16 cellular contexts compared by ENCODE assay signal in the genomic region with DNA sequence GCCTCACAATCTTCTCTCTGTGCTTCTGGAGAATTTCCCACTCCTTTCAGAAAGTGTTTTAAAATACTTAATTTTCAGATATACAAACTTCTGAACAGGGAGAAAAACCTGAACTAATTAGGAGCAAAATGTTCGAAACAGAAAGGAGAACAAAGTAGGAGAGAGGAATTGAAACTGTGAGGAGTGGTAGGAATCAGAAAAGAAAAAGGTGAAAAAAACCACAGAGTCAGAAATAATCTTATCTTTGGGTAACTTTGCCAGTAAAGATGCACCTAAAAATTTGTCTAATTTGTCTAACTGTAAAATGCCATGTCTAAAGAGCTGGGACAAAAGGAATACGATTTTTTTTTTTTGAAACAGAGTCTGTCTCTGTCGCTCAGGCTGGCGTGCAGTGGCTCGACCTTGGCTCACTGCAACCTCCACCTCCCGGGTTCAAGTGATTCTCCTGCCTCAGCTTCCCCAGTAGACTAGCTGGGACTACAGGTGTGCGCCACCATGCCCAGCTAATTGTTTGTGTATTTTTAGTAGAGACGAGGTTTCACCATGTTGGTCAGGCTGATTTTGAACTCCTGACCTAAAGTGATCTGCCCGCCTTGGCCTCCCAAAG. TPM values are rescaled to one million over a fixed set of nuclear protein-coding genes. Genes with fewer than 3 reads are reported as not detected.
DNase-seq lines count a peak whose midpoint lies in the region; ATAC-seq, FAIRE-seq and TF ChIP-seq lines count a peak whose summit lies in the region.
"Had no signal": no experiment of that assay in that cellular context is flagged by ENCODE, and none has a peak within 500 bp of the region (broad histone marks: within the 10 kb centered on the region; RNA-seq: fewer than 3 reads in every experiment).

No MANE protein-coding gene starts in this region.

- peaks cover 46 to 51% of the 10 kb centered on the region in 2 donors for H3K4me1 ChIP-seq in naive thymus-derived CD4-positive, alpha-beta T cell (ENCODE audit: control insufficient read depth in 2 of 2, insufficient read depth in 2 of 2, low read length in 2 of 2)

- no peak overlapping the region for H3K4me3 ChIP-seq in naive thymus-derived CD4-positive, alpha-beta T cell (ENCODE audit: low read length)
- H3K4me3 ChIP-seq in lower leg skin (ENCODE audit: low read depth, poor library complexity, severe bottlenecking) = no peak overlapping the region
- H3K4me3 ChIP-seq: coronary artery had no signal

- TF ChIP-seq CTCF in HFFc6 (IDR thresholded peaks at IDR 0.05) (no peak), lower leg skin (IDR thresholded peaks at IDR 0.05) (no peak)

- peak overlapping the region; percentile 80 for H3K27ac Mint-ChIP-seq in activated CD4-positive, alpha-beta memory T cell treated with anti-CD3 and anti-CD28 coated beads for 36 hours
- H3K27ac Mint-ChIP-seq in activated CD4-positive, alpha-beta memory T cell treated with anti-CD3 and anti-CD28 coated beads, Interleukin-2, amount 10 ng/mL, durations not matched to agents 7 days and 5 days = no peak overlapping the region
- H3K27ac Mint-ChIP-seq in T-cell (peak overlapping the region; percentile 96 to 97), HFFc6 (no peak overlapping the region)
- peak overlapping the region; percentile 74 to 98 (median 92) for H3K27ac Mint-ChIP-seq in naive thymus-derived CD4-positive, alpha-beta T cell

- H3K36me3 ChIP-seq in naive thymus-derived CD4-positive, alpha-beta T cell (ENCODE audit: control insufficient read depth in 2 of 3, insufficient read depth in 3 of 3, low read length in 3 of 3) = no peaks in the 10 kb centered on the region

- CTCF ChIA-PET in activated CD4-positive, alpha-beta memory T cell treated with anti-CD3 and anti-CD28 coated beads for 36 hours (lab: Charles Lee) = no interaction called here
- CTCF ChIA-PET in activated CD4-positive, alpha-beta memory T cell treated with anti-CD3 and anti-CD28 coated beads, Interleukin-2, amount 10 ng/mL, durations not matched to agents 7 days and 5 days (lab: Charles Lee) = interaction anchor here (1.2 to 8.1 kb wide), 2 partner anchors 10 to 34 kb away, joined by 3 to 200 read pairs; no protein-coding TSS in a partner anchor
- CTCF ChIA-PET in T-cell (lab: Charles Lee) = interaction anchor here in 1 of 2 donors (1.4 to 1.6 kb wide), 2 partner anchors 51 to 78 kb away, joined by 4 to 5 read pairs; no protein-coding TSS in a partner anchor
- CTCF ChIA-PET in naive thymus-derived CD4-positive, alpha-beta T cell (lab: Charles Lee) = interaction anchor here (0.5 to 11.7 kb wide), 4 partner anchors 11 to 51 kb away, joined by 3 to 293 read pairs (median 113); no protein-coding TSS in a partner anchor

- WGBS in lower leg skin, 2 donors = 77 to 80% methylated on average over 9 of the region's 9 CpGs

- POLR2A ChIA-PET in activated CD4-positive, alpha-beta memory T cell treated with anti-CD3 and anti-CD28 coated beads for 36 hours (lab: Charles Lee) = no interaction called here
- POLR2A ChIA-PET in activated CD4-positive, alpha-beta memory T cell treated with anti-CD3 and anti-CD28 coated beads, Interleukin-2, amount 10 ng/mL, durations not matched to agents 7 days and 5 days (lab: Charles Lee) = interaction anchor here (8.6 to 19.0 kb wide), 3 partner anchors 15 to 32 kb away, joined by 104 to 839 read pairs (median 141); no protein-coding TSS in a partner anchor
- POLR2A ChIA-PET in T-cell (lab: Charles Lee) = no interaction called here
- POLR2A ChIA-PET in naive thymus-derived CD4-positive, alpha-beta T cell (lab: Charles Lee) = interaction anchor here (1.3 to 19.0 kb wide), 5 partner anchors 10 to 84 kb away, joined by 4 to 1484 read pairs (median 644); no protein-coding TSS in a partner anchor

- H3K36me3 Mint-ChIP-seq in activated CD4-positive, alpha-beta memory T cell treated with anti-CD3 and anti-CD28 coated beads for 36 hours = peaks cover 27% of the 10 kb centered on the region
- H3K36me3 Mint-ChIP-seq in activated CD4-positive, alpha-beta memory T cell treated with anti-CD3 and anti-CD28 coated beads, Interleukin-2, amount 10 ng/mL, durations not matched to agents 7 days and 5 days (ENCODE audit: low read depth) = peaks cover 61% of the 10 kb centered on the region
- H3K36me3 Mint-ChIP-seq in T-cell (peaks cover 35% of the 10 kb centered on the region), HFFc6 (ENCODE audit: low read depth) (peaks cover 12% of the 10 kb centered on the region; the same call in 1 of the 2 replicates)
- peaks cover 12 to 62% (median 15%) of the 10 kb centered on the region in 5 donors for H3K36me3 Mint-ChIP-seq in naive thymus-derived CD4-positive, alpha-beta T cell

- intact Hi-C loops in activated CD4-positive, alpha-beta memory T cell treated with anti-CD3 and anti-CD28 coated beads for 36 hours (cut with micrococcal nuclease) = no loop called here
- intact Hi-C loops in naive thymus-derived CD4-positive, alpha-beta T cell (cut with micrococcal nuclease) = no loop called here
- intact Hi-C loops in lower leg skin (cut with DNase I; ENCODE audit: low total_unique reads) = no loop called here

- peaks cover 24% of the 10 kb centered on the region for H3K9me3 Mint-ChIP-seq in activated CD4-positive, alpha-beta memory T cell treated with anti-CD3 and anti-CD28 coated beads for 36 hours
- H3K9me3 Mint-ChIP-seq in activated CD4-positive, alpha-beta memory T cell treated with anti-CD3 and anti-CD28 coated beads, Interleukin-2, amount 10 ng/mL, durations not matched to agents 7 days and 5 days = peaks cover 23% of the 10 kb centered on the region
- H3K9me3 Mint-ChIP-seq in T-cell (peaks cover 7 to 14% (median 11%) of the 10 kb centered on the region in 3 donors), HFFc6 (peaks cover 14% of the 10 kb centered on the region)
- peaks cover 3 to 37% (median 20%) of the 10 kb centered on the region in 11 donors for H3K9me3 Mint-ChIP-seq in naive thymus-derived CD4-positive, alpha-beta T cell

- H3K27me3 Mint-ChIP-seq in activated CD4-positive, alpha-beta memory T cell treated with anti-CD3 and anti-CD28 coated beads for 36 hours = no peaks in the 10 kb centered on the region
- no peaks in the 10 kb centered on the region for H3K27me3 Mint-ChIP-seq in activated CD4-positive, alpha-beta memory T cell treated with anti-CD3 and anti-CD28 coated beads, Interleukin-2, amount 10 ng/mL, durations not matched to agents 7 days and 5 days
- H3K27me3 Mint-ChIP-seq in T-cell (no peaks in the 10 kb centered on the region), HFFc6 (ENCODE audit: insufficient read depth) (peaks cover 25% of the 10 kb centered on the region)
- no peaks in the 10 kb centered on the region for H3K27me3 Mint-ChIP-seq in naive thymus-derived CD4-positive, alpha-beta T cell

- H3K27me3 ChIP-seq in naive thymus-derived CD4-positive, alpha-beta T cell (ENCODE audit: control insufficient read depth in 2 of 2, insufficient read depth in 2 of 2, low read length in 2 of 2) = no peaks in the 10 kb centered on the region

- H3K9me3 ChIP-seq in naive thymus-derived CD4-positive, alpha-beta T cell (ENCODE audit: control insufficient read depth in 2 of 3, low read length in 3 of 3) = peaks cover 0 to 16% (median 2%) of the 10 kb centered on the region in 3 experiments

- peaks cover 66% of the 10 kb centered on the region for H3K4me1 Mint-ChIP-seq in activated CD4-positive, alpha-beta memory T cell treated with anti-CD3 and anti-CD28 coated beads for 36 hours (ENCODE audit: low read depth)
- H3K4me1 Mint-ChIP-seq in activated CD4-positive, alpha-beta memory T cell treated with anti-CD3 and anti-CD28 coated beads, Interleukin-2, amount 10 ng/mL, durations not matched to agents 7 days and 5 days = peaks cover 65% of the 10 kb centered on the region
- peaks cover 65 to 73% (median 66%) of the 10 kb centered on the region in 3 donors for H3K4me1 Mint-ChIP-seq in T-cell
- H3K4me1 Mint-ChIP-seq in naive thymus-derived CD4-positive, alpha-beta T cell = peaks cover 34 to 77% (median 66%) of the 10 kb centered on the region in 7 donors
- 0 out of 2 replicates have a peak, but pooled peaks cover 4% of the 10 kb centered on the region for H3K4me1 Mint-ChIP-seq in HFFc6 (ENCODE audit: low read depth)

- peak; percentile 78 for FAIRE-seq in GM12891 (lab: Jason Lieb, UNC)
- FAIRE-seq: TTC549 had no signal

- ATAC-seq in T-cell (replicated peaks in 1 of 4) = no peak
- no peak for ATAC-seq in naive thymus-derived CD4-positive, alpha-beta T cell

- TF ChIP-seq POLR2A in GM12891 (IDR thresholded peaks at IDR 0.05; ENCODE audit: low read depth, low read length) (no peak), lower leg skin (IDR thresholded peaks at IDR 0.05) (no peak)

- H3K27ac ChIP-seq in naive thymus-derived CD4-positive, alpha-beta T cell (ENCODE audit: low read depth, low read length) = peak overlapping the region; percentile 61
- H3K27ac ChIP-seq: coronary artery had no signal

- peak overlapping the region; percentile 28 for H3K4me3 Mint-ChIP-seq in activated CD4-positive, alpha-beta memory T cell treated with anti-CD3 and anti-CD28 coated beads for 36 hours
- H3K4me3 Mint-ChIP-seq in activated CD4-positive, alpha-beta memory T cell treated with anti-CD3 and anti-CD28 coated beads, Interleukin-2, amount 10 ng/mL, durations not matched to agents 7 days and 5 days = no peak overlapping the region
- H3K4me3 Mint-ChIP-seq in T-cell (peak overlapping the region; percentile 23 to 51 (median 24)), HFFc6 (no peak overlapping the region)
- peak overlapping the region; percentile 48 to 76 (median 66) for H3K4me3 Mint-ChIP-seq in naive thymus-derived CD4-positive, alpha-beta T cell

- no peak for DNase-seq in activated CD4-positive, alpha-beta memory T cell treated with anti-CD3 and anti-CD28 coated beads for 36 hours
- DNase-seq in activated CD4-positive, alpha-beta memory T cell treated with anti-CD3 and anti-CD28 coated beads, Interleukin-2, amount 10 ng/mL, durations not matched to agents 7 days and 5 days = no peak
- DNase-seq in GM12891 (ENCODE audit: insufficient read length, low spot score) (no peak), T-cell (no peak), HFFc6 (no peak), lower leg skin (ENCODE audit: low spot score in 2 of 2) (no peak), NCI-H1105 treated with DMSO at 0.1 percent for 48 hours (lab: John Stamatoyannopoulos, UW) (no peak)
- DNase-seq in naive thymus-derived CD4-positive, alpha-beta T cell = no peak
- DNase-seq: ACHN; activated CD8-positive, alpha-beta memory T cell treated with anti-CD3 and anti-CD28 coated beads, Interleukin-2, amount 50 U/mL, for 4 hours; NCI-H2029 treated with DMSO at 0.1 percent for 48 hours; NCI-H748 treated with DMSO at 0.1 percent for 48 hours; SHP77 had no signal

RNA-seq across cellular contexts. Expression of gene RIPOR2, which starts 4.7 kb away (rescaled TPM):
- 10 to 100 TPM; 64.5 to 68.7 TPM for total RNA-seq in activated CD4-positive, alpha-beta memory T cell treated with anti-CD3 and anti-CD28 coated beads for 36 hours
- total RNA-seq in activated CD4-positive, alpha-beta memory T cell treated with anti-CD3 and anti-CD28 coated beads, Interleukin-2, amount 10 ng/mL, durations not matched to agents 7 days and 5 days = 100 to 1,000 TPM; 234 to 240 TPM
- polyA plus RNA-seq in GM12891 (2012; ENCODE audit: low read depth, missing spikeins) = 20.5 TPM
- total RNA-seq in T-cell (100 to 1,000 TPM; 381 to 480 (median 441) TPM), lower leg skin (10 to 100 TPM in 2 of 4 donors, 1 to 10 TPM in 2; 5.2 to 21.3 (median 8.6) TPM)
- total RNA-seq in naive thymus-derived CD4-positive, alpha-beta T cell = 100 to 1,000 TPM; 246 to 576 (median 431) TPM
- polyA plus RNA-seq in naive thymus-derived CD4-positive, alpha-beta T cell = 100 to 1,000 TPM; 532 to 813 TPM
- total RNA-seq in HFFc6 (2021; fragmentation: NEBNext Ultra II Directional; extraction: Animal tissue kit (Norgen Biotek cat#: 25700)) = 10 to 100 TPM in 4 of 6 experiments, 1 to 10 TPM in 2; 9.1 to 20.7 (median 10.2) TPM
- total RNA-seq: glomerular endothelial cell had no signal

Comparison
In these comparisons a context has a peak if more than half of its experiments do, and no peak if none do; other contexts are left out.
1. H3K27ac Mint-ChIP-seq: peak in activated CD4-positive, alpha-beta memory T cell treated with anti-CD3 and anti-CD28 coated beads for 36 hours (single experiment), T-cell (2 of 2) and naive thymus-derived CD4-positive, alpha-beta T cell (9 of 9); none in activated CD4-positive, alpha-beta memory T cell treated with anti-CD3 and anti-CD28 coated beads, Interleukin-2, amount 10 ng/mL, durations not matched to agents 7 days and 5 days (single experiment) and HFFc6 (single experiment).
2. H3K4me3 Mint-ChIP-seq: peak in activated CD4-positive, alpha-beta memory T cell treated with anti-CD3 and anti-CD28 coated beads for 36 hours (single experiment), T-cell (3 of 3) and naive thymus-derived CD4-positive, alpha-beta T cell (10 of 10); none in activated CD4-positive, alpha-beta memory T cell treated with anti-CD3 and anti-CD28 coated beads, Interleukin-2, amount 10 ng/mL, durations not matched to agents 7 days and 5 days (single experiment) and HFFc6 (single experiment).
3. POLR2A ChIA-PET loops: an anchor here in activated CD4-positive, alpha-beta memory T cell treated with anti-CD3 and anti-CD28 coated beads, Interleukin-2, amount 10 ng/mL, durations not matched to agents 7 days and 5 days (8.6 to 19.0 kb wide) and naive thymus-derived CD4-positive, alpha-beta T cell (1.3 to 19.0 kb wide); none called in activated CD4-positive, alpha-beta memory T cell treated with anti-CD3 and anti-CD28 coated beads for 36 hours and T-cell.